Comparison of ENCODE assay signal across 29 cellular contexts in genomic region chr22:26527167-26527566, GRCh38. TPM values are rescaled to one million over a fixed set of nuclear protein-coding genes. Genes with fewer than 3 reads are reported as not detected.
A peak's percentile ranks its signal among the peaks of the same experiment; 100 is the strongest.
DNase-seq lines count a peak whose midpoint lies in the region; ATAC-seq, FAIRE-seq and TF ChIP-seq lines count a peak whose summit lies in the region.
"Had no signal": no experiment of that assay in that cellular context is flagged by ENCODE, and none has a peak within 500 bp of the region (broad histone marks: within the 10 kb centered on the region; RNA-seq: fewer than 3 reads in every experiment).

No MANE protein-coding gene starts in this region.

- H3K4me2 ChIP-seq in HepG2 (ENCODE audit: low read depth, low read length), result no peak overlapping the region
- H3K4me2 ChIP-seq: SK-N-SH had no signal

- TF ChIP-seq CTCF in liver (IDR thresholded peaks at IDR 0.05; ENCODE audit: low read depth, low read length, missing input control) (no peak), HepG2 (CRISPR knock-in tag; IDR thresholded peaks at IDR 0.05) (no peak), right lobe of liver (IDR thresholded peaks at IDR 0.05) (peak in 1 of 4 donors; percentile 8), MCF 10A (IDR thresholded peaks at IDR 0.05; ENCODE audit: unreplicated experiment) (no peak)
- no peak for TF ChIP-seq CTCF in activated CD8-positive, alpha-beta T cell treated with anti-CD3 and anti-CD28 coated beads for 36 hours (IDR thresholded peaks at IDR 0.05)

- no peaks in the 10 kb centered on the region for H3K27me3 Mint-ChIP-seq in activated CD8-positive, alpha-beta T cell treated with anti-CD3 and anti-CD28 coated beads for 36 hours
- H3K27me3 Mint-ChIP-seq in MCF 10A (ENCODE audit: insufficient read depth, unreplicated experiment), result no peaks in the 10 kb centered on the region

- peak overlapping the region; percentile 17 for H3K27ac Mint-ChIP-seq in activated CD8-positive, alpha-beta T cell treated with anti-CD3 and anti-CD28 coated beads for 36 hours
- H3K27ac Mint-ChIP-seq in MCF 10A (ENCODE audit: low read depth, unreplicated experiment), result no peak overlapping the region
- H3K27ac Mint-ChIP-seq: T-helper 1 cell treated with Interleukin-12 subunit alpha and Interleukin-12 subunit beta and Interleukin-4 antibody, amounts not matched to agents 30 μg/mL and 1 μg/mL, for 36 hours had no signal

- FAIRE-seq in HepG2 (lab: Jason Lieb, UNC), result no peak
- FAIRE-seq: colon had no signal

- H3K4me3 Mint-ChIP-seq in activated CD8-positive, alpha-beta T cell treated with anti-CD3 and anti-CD28 coated beads for 36 hours, result no peak overlapping the region
- no peak overlapping the region for H3K4me3 Mint-ChIP-seq in MCF 10A (ENCODE audit: unreplicated experiment)
- H3K4me3 Mint-ChIP-seq: T-helper 1 cell treated with Interleukin-12 subunit alpha and Interleukin-12 subunit beta and Interleukin-4 antibody, amounts not matched to agents 30 μg/mL and 1 μg/mL, for 36 hours had no signal

- H3K27me3 ChIP-seq in liver (ENCODE audit: control insufficient read depth in 4 of 4, insufficient read depth in 4 of 4, low read length in 3 of 4) (no peaks in the 10 kb centered on the region), HepG2 (ENCODE audit: control insufficient read depth in 1 of 2, insufficient read depth in 2 of 2, low read length in 2 of 2) (no peaks in the 10 kb centered on the region), right lobe of liver (no peaks in the 10 kb centered on the region)
- H3K27me3 ChIP-seq: BE2C had no signal

- CTCF ChIA-PET in HepG2 (lab: Yijun Ruan, JAX; ENCODE audit: low intra/inter-chr PET ratio, low total read pairs) (no interaction called here), MCF 10A (lab: Yijun Ruan, JAX) (interaction anchor here (0.7 kb wide), 1 partner anchor 54 kb away, joined by 3 read pairs; no protein-coding TSS in a partner anchor)
- CTCF ChIA-PET in activated CD8-positive, alpha-beta T cell treated with anti-CD3 and anti-CD28 coated beads for 36 hours (lab: Charles Lee), result no interaction called here

- H3K4me1 ChIP-seq in liver (ENCODE audit: control insufficient read depth in 4 of 4, insufficient read depth in 4 of 4, low read length in 3 of 4), result peaks cover 4 to 31% (median 9%) of the 10 kb centered on the region in 4 donors
- no peaks in the 10 kb centered on the region for H3K4me1 ChIP-seq in HepG2 (ENCODE audit: insufficient read depth, low read length)
- H3K4me1 ChIP-seq in right lobe of liver, result peaks cover 0 to 45% (median 11%) of the 10 kb centered on the region in 4 donors
- H3K4me1 ChIP-seq: BE2C, prostate gland had no signal

- no peaks in the 10 kb centered on the region for H3K4me1 Mint-ChIP-seq in activated CD8-positive, alpha-beta T cell treated with anti-CD3 and anti-CD28 coated beads for 36 hours (ENCODE audit: low read depth)
- H3K4me1 Mint-ChIP-seq in MCF 10A (ENCODE audit: insufficient read depth, unreplicated experiment), result peaks cover 10% of the 10 kb centered on the region

- H3K9me3 ChIP-seq in liver (ENCODE audit: control insufficient read depth in 4 of 4, low read length in 3 of 4) (no peaks in the 10 kb centered on the region), HepG2 (ENCODE audit: low read length) (no peaks in the 10 kb centered on the region), right lobe of liver (no peaks in the 10 kb centered on the region)
- H3K9me3 ChIP-seq: BE2C, Caco-2, prostate gland, SK-N-SH had no signal

- no peak overlapping the region for H2AFZ ChIP-seq in HepG2 (ENCODE audit: low read length)

- H3K9me3 Mint-ChIP-seq in activated CD8-positive, alpha-beta T cell treated with anti-CD3 and anti-CD28 coated beads for 36 hours, result no peaks in the 10 kb centered on the region
- no peaks in the 10 kb centered on the region for H3K9me3 Mint-ChIP-seq in MCF 10A (ENCODE audit: unreplicated experiment)
- H3K9me3 Mint-ChIP-seq: T-helper 1 cell treated with Interleukin-12 subunit alpha and Interleukin-12 subunit beta and Interleukin-4 antibody, amounts not matched to agents 30 μg/mL and 1 μg/mL, for 36 hours had no signal

- POLR2A ChIA-PET in HepG2 (lab: Yijun Ruan, JAX), result no interaction called here
- POLR2A ChIA-PET in activated CD8-positive, alpha-beta T cell treated with anti-CD3 and anti-CD28 coated beads for 36 hours (lab: Charles Lee), result interaction anchor here (1.0 to 1.9 kb wide), 2 partner anchors 10 to 12 kb away, joined by 4 read pairs; no protein-coding TSS in a partner anchor
- POLR2A ChIA-PET in MCF 10A (lab: Yijun Ruan, JAX), result interaction anchor here (1.8 kb wide), 1 partner anchor 14 kb away, joined by 4 read pairs; the partner anchor contains the start of gene TFIP11

- BruUV-seq in HepG2 (replicated peaks; lab: Mats Ljungman, UMichigan) (no TSS peak), MCF 10A (replicated peaks; lab: Mats Ljungman, UMichigan) (no TSS peak)

- intact Hi-C loops in HepG2 (cut with micrococcal nuclease; ENCODE audit: unreplicated experiment) (no loop called here), right lobe of liver (cut with DNase I) (no loop called here), MCF 10A (cut with micrococcal nuclease) (no loop called here)
- intact Hi-C loops in activated CD8-positive, alpha-beta T cell treated with anti-CD3 and anti-CD28 coated beads for 36 hours (cut with micrococcal nuclease), result no loop called here

- H3K79me2 ChIP-seq in HepG2 (ENCODE audit: insufficient read depth, low read length), result no peaks in the 10 kb centered on the region

- TF ChIP-seq POLR2A in HepG2 (IDR thresholded peaks at IDR 0.05; ENCODE audit: insufficient read depth in 1 of 2, low read depth in 2 of 2, low read length in 2 of 2) (no peak), right lobe of liver (IDR thresholded peaks at IDR 0.05) (no peak)

- WGBS in liver, result 49% methylated on average over 3 of the region's 3 CpGs
- WGBS in HepG2 (ENCODE audit: low lambda C conversion rate), result 57% methylated on average over 3 of the region's 3 CpGs
- WGBS in right lobe of liver (ENCODE audit: insufficient coverage, low coverage, low lambda C conversion rate, missing lambda C conversion rate), result 20% methylated on average over 3 of the region's 3 CpGs

- H4K20me1 ChIP-seq in HepG2 (ENCODE audit: insufficient read depth, low read length), result no peaks in the 10 kb centered on the region

- H3K27ac ChIP-seq in liver (ENCODE audit: low read depth in 1 of 2, low read length in 2 of 2), result peak overlapping the region; percentile 91 to 93
- H3K27ac ChIP-seq in HepG2 (ENCODE audit: extremely low read length, insufficient read depth, low read length), result no peak overlapping the region
- H3K27ac ChIP-seq in right lobe of liver, result peak overlapping the region; percentile 84 to 93 (median 87)
- H3K27ac ChIP-seq: HL-60, prostate gland had no signal

- in situ Hi-C loops in HepG2 (cut with HindIII; ENCODE audit: extremely low pct_ligation_motif_present, low pct_unique_long_range_greater_than_20kb), result no loop called here

- no peak for ATAC-seq in HepG2
- no peak for ATAC-seq in activated CD8-positive, alpha-beta T cell treated with anti-CD3 and anti-CD28 coated beads for 36 hours
- ATAC-seq in right lobe of liver, result peak; percentile 12 to 41 (median 26)
- ATAC-seq: HCT116 had no signal

- TF ChIP-seq EP300 in HepG2 (IDR thresholded peaks at IDR 0.05; ENCODE audit: low read depth in 2 of 2, low read length in 2 of 2) (no peak), HepG2 (CRISPR knock-in tag; IDR thresholded peaks at IDR 0.05; ENCODE audit: borderline replicate concordance) (no peak)

- peaks cover 28% of the 10 kb centered on the region for H3K36me3 Mint-ChIP-seq in activated CD8-positive, alpha-beta T cell treated with anti-CD3 and anti-CD28 coated beads for 36 hours (ENCODE audit: low read depth)
- H3K36me3 Mint-ChIP-seq in MCF 10A (ENCODE audit: insufficient read depth, unreplicated experiment), result peaks cover 15% of the 10 kb centered on the region

- no peak for DNase-seq in HepG2 (ENCODE audit: low spot score)
- DNase-seq in activated CD8-positive, alpha-beta T cell treated with anti-CD3 and anti-CD28 coated beads for 36 hours, result no peak
- DNase-seq in right lobe of liver, result peak in 1 of 3 donors; percentile 58
- no peak for DNase-seq in MCF 10A (ENCODE audit: unreplicated experiment)
- no peak for DNase-seq in NCI-H2081 (lab: John Stamatoyannopoulos, UW)
- DNase-seq in inferior parietal cortex (ENCODE audit: extremely low spot score), result no peak
- DNase-seq in stimulated activated CD4-positive, alpha-beta T cell treated with anti-CD3 and anti-CD28 coated beads, Interleukin-4, amount 100 ng/mL, for 1 hour, result no peak
- DNase-seq: ACHN; activated CD4-positive, alpha-beta T cell treated with anti-CD3 and anti-CD28 coated beads for 1 hour; activated CD8-positive, alpha-beta memory T cell treated with anti-CD3 and anti-CD28 coated beads for 24 hours; activated naive CD4-positive, alpha-beta T cell treated with Interleukin-2 at 50 U/mL for 16 hours; activated T-cell treated with anti-CD3 and anti-CD28 coated beads, Interleukin-2, amount 50 U/mL, for 48 hours; amniotic stem cell; BE2C; Caco-2; effector CD4-positive, alpha-beta T cell; head of caudate nucleus; Kasumi-1; mesendoderm; NCI-H446 treated with DMSO at 0.1 percent for 48 hours; OCI-M1; SK-N-SH; trophoblast cell had no signal

- H3K9ac ChIP-seq in liver (ENCODE audit: low read depth in 1 of 2, low read length in 2 of 2) (peak overlapping the region; percentile 93 to 97), HepG2 (ENCODE audit: insufficient read depth, low read depth, low read length) (no peak overlapping the region)
- H3K9ac ChIP-seq: SK-N-SH had no signal

- H3K36me3 ChIP-seq in liver (ENCODE audit: control insufficient read depth in 4 of 4, insufficient read depth in 3 of 4, low read depth in 1 of 4, low read length in 3 of 4) (peaks cover 0 to 13% (median 8%) of the 10 kb centered on the region in 4 donors), HepG2 (replicated peaks in 1 of 2; ENCODE audit: control insufficient read depth in 1 of 2, insufficient read depth in 2 of 2, low read length in 2 of 2) (peaks cover 1 to 13% of the 10 kb centered on the region in 2 experiments; a peak in 3 of 5 replicates), right lobe of liver (peaks cover 0 to 15% (median 2%) of the 10 kb centered on the region in 4 donors)
- H3K36me3 ChIP-seq: BE2C, prostate gland had no signal

- peak; percentile 15 to 27 for TF ChIP-seq RAD21 in liver (IDR thresholded peaks at IDR 0.05)
- TF ChIP-seq RAD21 in HepG2 (CRISPR knock-in tag; IDR thresholded peaks at IDR 0.05), result no peak

- H3K4me3 ChIP-seq in liver (ENCODE audit: low read depth in 1 of 3, low read length in 3 of 3) (peak overlapping the region; percentile 66 to 74 (median 71)), HepG2 (replicated peaks in 1 of 3; ENCODE audit: insufficient read depth in 1 of 3, low read depth in 2 of 3, low read length in 3 of 3) (no peak overlapping the region), right lobe of liver (peak overlapping the region in 2 of 3 donors; percentile 61 to 67)
- H3K4me3 ChIP-seq: prostate gland had no signal

RNA-seq across cellular contexts. Expression of gene TFIP11, which starts 14.9 kb away (rescaled TPM):
- 10 to 100 TPM; 27.8 to 31.7 TPM for total RNA-seq in liver
- polyA plus RNA-seq in liver, result 10 to 100 TPM; 14.3 to 21.3 TPM
- total RNA-seq in HepG2 (2016; rRNA removed; fragmentation: Illumina TruSeq; extraction: Trizol), result 20.8 and 22.8 TPM in 2 replicates
- total RNA-seq in HepG2 (2016; cell fraction: cytosol; rRNA removed; fragmentation: Illumina TruSeq; extraction: Trizol; ENCODE audit: low read depth), result 2.5 and 2.8 TPM in 2 replicates
- 20.2 and 22.6 TPM in 2 replicates for total RNA-seq in HepG2 (2016; cell fraction: insoluble cytoplasmic fraction; rRNA removed; fragmentation: Illumina TruSeq; extraction: Trizol)
- total RNA-seq in HepG2 (2016; cell fraction: membrane; rRNA removed; fragmentation: Illumina TruSeq; extraction: Trizol), result 4.9 and 5.7 TPM in 2 replicates
- 17.0 and 24.6 TPM in 2 replicates for total RNA-seq in HepG2 (2016; cell fraction: nucleus; rRNA removed; fragmentation: Illumina TruSeq; extraction: Trizol)
- 15.4 and 18.4 TPM in 2 replicates for polyA plus RNA-seq in HepG2 (2011; rRNA removed)
- 11.9 and 14.9 TPM in 2 replicates for polyA plus RNA-seq in HepG2 (2011; cell fraction: cytosol; rRNA removed)
- polyA plus RNA-seq in HepG2 (2011; cell fraction: nucleus; rRNA removed), result 19.7 and 24.6 TPM in 2 replicates
- 11.8 and 16.2 TPM in 2 replicates for polyA plus RNA-seq in HepG2 (2012)
- polyA plus RNA-seq in HepG2 (2016; cell fraction: cytosol; fragmentation: Illumina TruSeq; extraction: Trizol; ENCODE audit: low read depth), result 0.94 and 1.1 TPM in 2 replicates
- polyA plus RNA-seq in HepG2 (2016; cell fraction: insoluble cytoplasmic fraction; fragmentation: Illumina TruSeq; extraction: Trizol; ENCODE audit: low read depth), result 16.1 and 16.3 TPM in 2 replicates
- 1.7 and 2.2 TPM in 2 replicates for polyA plus RNA-seq in HepG2 (2016; cell fraction: membrane; fragmentation: Illumina TruSeq; extraction: Trizol; ENCODE audit: low read depth)
- 22.2 and 27.8 TPM in 2 replicates for polyA plus RNA-seq in HepG2 (2016; cell fraction: nucleus; fragmentation: Illumina TruSeq; extraction: Trizol; ENCODE audit: insufficient read depth, low read depth)
- 32.9 and 35.2 TPM in 2 replicates for polyA minus RNA-seq in HepG2 (2011; rRNA and poly(A)+ RNA removed; ENCODE audit: low replicate concordance)
- 11.9 and 15.1 TPM in 2 replicates for polyA minus RNA-seq in HepG2 (2011; cell fraction: cytosol; rRNA and poly(A)+ RNA removed)
- polyA minus RNA-seq in HepG2 (2011; cell fraction: nucleus; rRNA and poly(A)+ RNA removed), result 30.3 and 31.2 TPM in 2 replicates
- total RNA-seq in activated CD8-positive, alpha-beta T cell treated with anti-CD3 and anti-CD28 coated beads for 36 hours, result 10 to 100 TPM; 37.4 to 37.8 TPM
- 10 to 100 TPM; 17.0 to 24.1 (median 21.6) TPM for total RNA-seq in right lobe of liver
- total RNA-seq in MCF 10A (2022), result 41.0 and 58.9 TPM in 2 replicates

RNA-seq across cellular contexts. Expression of gene SRRD, which starts 43.5 kb away (rescaled TPM):
- 10 to 100 TPM; 15.1 to 18.6 TPM for total RNA-seq in liver
- 10 to 100 TPM in 1 of 2 donors, 1 to 10 TPM in 1; 8.7 to 12.2 TPM for polyA plus RNA-seq in liver
- total RNA-seq in HepG2 (2016; rRNA removed; fragmentation: Illumina TruSeq; extraction: Trizol), result 36.6 and 56.5 TPM in 2 replicates
- 17.9 and 19.5 TPM in 2 replicates for total RNA-seq in HepG2 (2016; cell fraction: cytosol; rRNA removed; fragmentation: Illumina TruSeq; extraction: Trizol; ENCODE audit: low read depth)
- 32.5 and 46.6 TPM in 2 replicates for total RNA-seq in HepG2 (2016; cell fraction: insoluble cytoplasmic fraction; rRNA removed; fragmentation: Illumina TruSeq; extraction: Trizol)
- 41.5 and 47.4 TPM in 2 replicates for total RNA-seq in HepG2 (2016; cell fraction: membrane; rRNA removed; fragmentation: Illumina TruSeq; extraction: Trizol)
- 15.6 and 20.0 TPM in 2 replicates for total RNA-seq in HepG2 (2016; cell fraction: nucleus; rRNA removed; fragmentation: Illumina TruSeq; extraction: Trizol)
- polyA plus RNA-seq in HepG2 (2011; rRNA removed), result 21.8 and 22.8 TPM in 2 replicates
- polyA plus RNA-seq in HepG2 (2011; cell fraction: cytosol; rRNA removed), result 14.2 and 19.3 TPM in 2 replicates
- 6.5 and 12.7 TPM in 2 replicates for polyA plus RNA-seq in HepG2 (2011; cell fraction: nucleus; rRNA removed)
- polyA plus RNA-seq in HepG2 (2012), result 16.5 and 18.1 TPM in 2 replicates
- polyA plus RNA-seq in HepG2 (2016; cell fraction: cytosol; fragmentation: Illumina TruSeq; extraction: Trizol; ENCODE audit: low read depth), result 38.8 and 45.5 TPM in 2 replicates
- 54.6 and 54.9 TPM in 2 replicates for polyA plus RNA-seq in HepG2 (2016; cell fraction: insoluble cytoplasmic fraction; fragmentation: Illumina TruSeq; extraction: Trizol; ENCODE audit: low read depth)
- polyA plus RNA-seq in HepG2 (2016; cell fraction: membrane; fragmentation: Illumina TruSeq; extraction: Trizol; ENCODE audit: low read depth), result 41.2 and 47.5 TPM in 2 replicates
- 23.9 and 26.3 TPM in 2 replicates for polyA plus RNA-seq in HepG2 (2016; cell fraction: nucleus; fragmentation: Illumina TruSeq; extraction: Trizol; ENCODE audit: insufficient read depth, low read depth)
- polyA minus RNA-seq in HepG2 (2011; rRNA and poly(A)+ RNA removed; ENCODE audit: low replicate concordance), result 13.6 and 15.2 TPM in 2 replicates
- polyA minus RNA-seq in HepG2 (2011; cell fraction: cytosol; rRNA and poly(A)+ RNA removed), result 8.6 and 10.8 TPM in 2 replicates
- 14.0 and 18.3 TPM in 2 replicates for polyA minus RNA-seq in HepG2 (2011; cell fraction: nucleus; rRNA and poly(A)+ RNA removed)
- total RNA-seq in activated CD8-positive, alpha-beta T cell treated with anti-CD3 and anti-CD28 coated beads for 36 hours, result 10 to 100 TPM; 24.8 to 26.3 TPM
- total RNA-seq in right lobe of liver, result 10 to 100 TPM; 11.4 to 15.2 (median 11.8) TPM
- 22.4 and 27.9 TPM in 2 replicates for total RNA-seq in MCF 10A (2022)

RNA-seq across cellular contexts. Expression of gene HPS4, which starts 43.6 kb away (rescaled TPM):
- total RNA-seq in liver (10 to 100 TPM; 13.6 to 26.2 TPM), HepG2 (2016; rRNA removed; fragmentation: Illumina TruSeq; extraction: Trizol) (29.7 and 34.0 TPM in 2 replicates), right lobe of liver (10 to 100 TPM; 10.7 to 13.8 (median 12.6) TPM), MCF 10A (2022) (35.6 and 38.3 TPM in 2 replicates)
- polyA plus RNA-seq in liver (10 to 100 TPM in 1 of 2 donors, 1 to 10 TPM in 1; 5.4 to 11.6 TPM), HepG2 (2011; rRNA removed) (27.4 and 28.0 TPM in 2 replicates)
- 6.1 and 12.7 TPM in 2 replicates for total RNA-seq in HepG2 (2016; cell fraction: cytosol; rRNA removed; fragmentation: Illumina TruSeq; extraction: Trizol; ENCODE audit: low read depth)
- total RNA-seq in HepG2 (2016; cell fraction: insoluble cytoplasmic fraction; rRNA removed; fragmentation: Illumina TruSeq; extraction: Trizol), result 28.2 and 33.4 TPM in 2 replicates
- total RNA-seq in HepG2 (2016; cell fraction: membrane; rRNA removed; fragmentation: Illumina TruSeq; extraction: Trizol), result 12.8 and 13.4 TPM in 2 replicates
- total RNA-seq in HepG2 (2016; cell fraction: nucleus; rRNA removed; fragmentation: Illumina TruSeq; extraction: Trizol), result 47.5 and 51.3 TPM in 2 replicates
- polyA plus RNA-seq in HepG2 (2011; cell fraction: cytosol; rRNA removed), result 14.0 and 16.9 TPM in 2 replicates
- polyA plus RNA-seq in HepG2 (2011; cell fraction: nucleus; rRNA removed), result 114 and 121 TPM in 2 replicates
- 20.2 and 21.3 TPM in 2 replicates for polyA plus RNA-seq in HepG2 (2012)
- polyA plus RNA-seq in HepG2 (2016; cell fraction: cytosol; fragmentation: Illumina TruSeq; extraction: Trizol; ENCODE audit: low read depth), result 2.0 TPM in 2 replicates
- 14.9 and 19.8 TPM in 2 replicates for polyA plus RNA-seq in HepG2 (2016; cell fraction: insoluble cytoplasmic fraction; fragmentation: Illumina TruSeq; extraction: Trizol; ENCODE audit: low read depth)
- polyA plus RNA-seq in HepG2 (2016; cell fraction: membrane; fragmentation: Illumina TruSeq; extraction: Trizol; ENCODE audit: low read depth), result 4.4 and 5.3 TPM in 2 replicates
- 67.8 and 71.6 TPM in 2 replicates for polyA plus RNA-seq in HepG2 (2016; cell fraction: nucleus; fragmentation: Illumina TruSeq; extraction: Trizol; ENCODE audit: insufficient read depth, low read depth)
- 18.5 and 40.6 TPM in 2 replicates for polyA minus RNA-seq in HepG2 (2011; rRNA and poly(A)+ RNA removed; ENCODE audit: low replicate concordance)
- polyA minus RNA-seq in HepG2 (2011; cell fraction: cytosol; rRNA and poly(A)+ RNA removed), result 9.3 and 10.6 TPM in 2 replicates
- 61.7 and 71.9 TPM in 2 replicates for polyA minus RNA-seq in HepG2 (2011; cell fraction: nucleus; rRNA and poly(A)+ RNA removed)
- total RNA-seq in activated CD8-positive, alpha-beta T cell treated with anti-CD3 and anti-CD28 coated beads for 36 hours, result 10 to 100 TPM; 51.8 to 53.5 TPM

Comparison
In these comparisons a context has a peak if more than half of its experiments do, and no peak if none do; other contexts are left out.
1. H3K4me3 ChIP-seq: peak in liver (3 of 3) and right lobe of liver (2 of 3); none in HepG2 (0 of 3).
2. ATAC-seq: peak in right lobe of liver (4 of 4); none in HepG2 (single experiment) and activated CD8-positive, alpha-beta T cell treated with anti-CD3 and anti-CD28 coated beads for 36 hours (single experiment).